ENCODE assay signal across 10 cellular contexts in the genomic region with DNA sequence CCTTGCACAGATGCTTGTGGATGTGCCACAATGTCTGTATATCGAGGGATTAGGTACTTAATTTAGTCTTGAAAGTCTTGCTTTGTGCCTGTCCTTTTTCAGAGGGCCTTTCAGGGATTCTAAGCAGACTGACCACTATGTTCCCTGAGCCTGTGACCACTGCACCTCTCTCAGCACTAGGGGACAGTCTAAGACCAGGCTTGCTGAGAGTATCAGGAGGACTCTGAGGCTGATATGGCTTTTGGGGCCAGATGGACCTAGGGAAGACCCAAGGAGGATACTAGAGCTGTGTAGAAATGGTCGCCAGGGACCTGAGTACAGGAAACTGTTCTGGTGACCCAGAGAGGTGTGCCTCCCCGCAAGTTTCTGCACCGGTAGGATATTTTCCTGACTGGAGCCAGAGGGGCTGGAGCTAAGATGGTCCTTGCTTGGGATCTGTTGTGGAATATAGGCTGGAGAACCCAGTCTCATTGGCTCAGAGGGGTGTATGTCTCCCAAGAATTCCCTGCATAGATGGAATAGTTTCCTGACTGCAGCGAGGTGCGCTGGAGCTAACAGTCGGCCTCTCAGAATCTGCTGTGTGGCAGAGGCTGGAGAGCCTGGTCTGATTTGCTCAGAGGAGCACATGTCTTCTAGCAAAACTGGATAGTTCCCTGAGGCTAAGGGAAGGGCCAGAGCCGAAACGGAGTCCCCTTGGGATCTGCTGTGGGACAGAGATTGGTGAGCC.
DNase-seq lines count a peak whose midpoint lies in the region; ATAC-seq and TF ChIP-seq lines count a peak whose summit lies in the region.
"Had no signal": no experiment of that assay in that cellular context is flagged by ENCODE, and none has a peak within 500 bp of the region (broad histone marks: within the 10 kb centered on the region; RNA-seq: fewer than 3 reads in every experiment).

No MANE protein-coding gene starts in this region.

- H3K27ac Mint-ChIP-seq in Calu3 (ENCODE audit: unreplicated experiment): no peak overlapping the region
- H3K27ac Mint-ChIP-seq in WTC11: no peak overlapping the region
- H3K27ac Mint-ChIP-seq: memory B cell had no signal

- H3K4me1 Mint-ChIP-seq in Calu3 (ENCODE audit: low read depth, unreplicated experiment) (no peaks in the 10 kb centered on the region), WTC11 (no peaks in the 10 kb centered on the region)
- H3K4me1 Mint-ChIP-seq: memory B cell had no signal

- peak; percentile 54 for TF ChIP-seq CTCF in Calu3 (IDR thresholded peaks at IDR 0.05; ENCODE audit: unreplicated experiment)
- peak; percentile 49 for TF ChIP-seq CTCF in WTC11 (IDR thresholded peaks at IDR 0.05)

- DNase-seq in Calu3 (peak; percentile 43), WTC11 (ENCODE audit: low spot score) (peak; percentile 60), left kidney (ENCODE audit: low read depth, low spot score) (peak; percentile 19), NCI-H345 treated with DMSO at 0.1 percent for 48 hours (lab: John Stamatoyannopoulos, UW; ENCODE audit: unreplicated experiment) (no peak)
- no peak for DNase-seq in stimulated activated CD4-positive, alpha-beta T cell treated with anti-CD3 and anti-CD28 coated beads, Interleukin-15, amount 100 ng/mL, for 24 hours
- no peak for DNase-seq in stimulated activated CD4-positive, alpha-beta T cell treated with anti-CD3 and anti-CD28 coated beads, Interleukin-4, amount 100 ng/mL, for 1 hour
- DNase-seq: NCI-H1048 had no signal

- H3K4me3 Mint-ChIP-seq in Calu3 (ENCODE audit: low read depth, unreplicated experiment) (no peak overlapping the region), WTC11 (no peak overlapping the region)
- H3K4me3 Mint-ChIP-seq: memory B cell had no signal

- H3K36me3 Mint-ChIP-seq in Calu3 (ENCODE audit: insufficient read depth, unreplicated experiment) (no peaks in the 10 kb centered on the region), WTC11 (no peaks in the 10 kb centered on the region)
- H3K36me3 Mint-ChIP-seq: memory B cell had no signal

- POLR2A ChIA-PET in WTC11 (lab: Charles Lee): no interaction called here

- ATAC-seq in HG02885 (IDR thresholded peaks at IDR 0.05; ENCODE audit: poor library complexity, unreplicated experiment): peak; percentile 58
- ATAC-seq in WTC11: peak; percentile 99
- no peak for ATAC-seq in GM21515 (IDR thresholded peaks at IDR 0.05; ENCODE audit: unreplicated experiment)

- no peaks in the 10 kb centered on the region for H3K27me3 Mint-ChIP-seq in Calu3 (ENCODE audit: unreplicated experiment)
- H3K27me3 Mint-ChIP-seq in WTC11 (ENCODE audit: low read depth): no peaks in the 10 kb centered on the region
- H3K27me3 Mint-ChIP-seq: memory B cell had no signal

- CTCF ChIA-PET in Calu3 (lab: Charles Lee) (interaction anchor here (0.6 to 1.0 kb wide), 3 partner anchors 523 to 639 kb away, joined by 3 to 5 read pairs (median 4); no protein-coding TSS in a partner anchor), WTC11 (lab: Charles Lee) (interaction anchor here (0.8 to 1.7 kb wide), 7 partner anchors 58 to 639 kb away, joined by 3 to 14 read pairs (median 6); a partner anchor contains a TSS)

- intact Hi-C loops in Calu3 (cut with micrococcal nuclease; ENCODE audit: unreplicated experiment): loop anchor here (1.0 to 2.0 kb wide), 4 partner anchors 58 to 639 kb away; no protein-coding TSS in a partner anchor

- H3K9me3 Mint-ChIP-seq in Calu3 (ENCODE audit: low read depth, unreplicated experiment): no peaks in the 10 kb centered on the region
- peaks cover 9% of the 10 kb centered on the region for H3K9me3 Mint-ChIP-seq in WTC11
- H3K9me3 Mint-ChIP-seq: memory B cell had no signal

- no TSS peak for BruUV-seq in Calu3 (replicated peaks; lab: Mats Ljungman, UMichigan)

TF ChIP-seq in WTC11, 78 proteins besides CTCF, POLR2A, EP300 and RAD21:
- TF ChIP-seq, protein P1, sequence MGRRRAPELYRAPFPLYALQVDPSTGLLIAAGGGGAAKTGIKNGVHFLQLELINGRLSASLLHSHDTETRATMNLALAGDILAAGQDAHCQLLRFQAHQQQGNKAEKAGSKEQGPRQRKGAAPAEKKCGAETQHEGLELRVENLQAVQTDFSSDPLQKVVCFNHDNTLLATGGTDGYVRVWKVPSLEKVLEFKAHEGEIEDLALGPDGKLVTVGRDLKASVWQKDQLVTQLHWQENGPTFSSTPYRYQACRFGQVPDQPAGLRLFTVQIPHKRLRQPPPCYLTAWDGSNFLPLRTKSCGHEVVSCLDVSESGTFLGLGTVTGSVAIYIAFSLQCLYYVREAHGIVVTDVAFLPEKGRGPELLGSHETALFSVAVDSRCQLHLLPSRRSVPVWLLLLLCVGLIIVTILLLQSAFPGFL (CRISPR knock-in tag; IDR thresholded peaks at IDR 0.05; ENCODE audit: borderline replicate concordance): no peak
- TF ChIP-seq, protein P2, sequence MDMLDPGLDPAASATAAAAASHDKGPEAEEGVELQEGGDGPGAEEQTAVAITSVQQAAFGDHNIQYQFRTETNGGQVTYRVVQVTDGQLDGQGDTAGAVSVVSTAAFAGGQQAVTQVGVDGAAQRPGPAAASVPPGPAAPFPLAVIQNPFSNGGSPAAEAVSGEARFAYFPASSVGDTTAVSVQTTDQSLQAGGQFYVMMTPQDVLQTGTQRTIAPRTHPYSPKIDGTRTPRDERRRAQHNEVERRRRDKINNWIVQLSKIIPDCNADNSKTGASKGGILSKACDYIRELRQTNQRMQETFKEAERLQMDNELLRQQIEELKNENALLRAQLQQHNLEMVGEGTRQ (CRISPR knock-in tag; IDR thresholded peaks at IDR 0.05): no peak

Comparison
In these comparisons a context has a peak if more than half of its experiments do, and no peak if none do; other contexts are left out.
1. DNase-seq: peak in Calu3 (single experiment), WTC11 (single experiment) and left kidney (single experiment); none in stimulated activated CD4-positive, alpha-beta T cell treated with anti-CD3 and anti-CD28 coated beads, Interleukin-15, amount 100 ng/mL, for 24 hours (single experiment), NCI-H345 treated with DMSO at 0.1 percent for 48 hours (single experiment) and stimulated activated CD4-positive, alpha-beta T cell treated with anti-CD3 and anti-CD28 coated beads, Interleukin-4, amount 100 ng/mL, for 1 hour (single experiment).